ENCODE assay signal across 10 cellular contexts in the genomic region with DNA sequence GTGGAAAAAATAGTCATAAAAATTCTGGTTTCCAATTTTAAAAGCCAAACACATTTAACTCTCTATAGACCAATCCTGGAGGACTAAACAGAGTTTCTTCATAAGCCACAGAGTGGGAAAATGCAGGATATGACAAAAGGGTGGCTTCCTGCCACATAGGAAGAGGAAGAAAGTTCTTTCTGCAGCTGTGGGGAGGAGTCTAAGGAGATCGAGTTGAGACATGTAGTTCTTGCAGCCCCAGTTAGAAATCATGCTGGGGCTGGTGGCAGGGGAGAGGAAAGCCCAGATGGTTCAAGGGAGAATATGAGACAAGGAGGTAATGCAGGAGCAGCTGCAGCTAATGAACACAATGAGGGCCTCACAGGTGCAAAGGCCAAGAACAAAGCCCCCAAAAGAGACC.
DNase-seq lines count a peak whose midpoint lies in the region; ATAC-seq, FAIRE-seq and TF ChIP-seq lines count a peak whose summit lies in the region.
"Had no signal": no experiment of that assay in that cellular context is flagged by ENCODE, and none has a peak within 500 bp of the region (broad histone marks: within the 10 kb centered on the region; RNA-seq: fewer than 3 reads in every experiment).

No MANE protein-coding gene starts in this region.

- no peak overlapping the region for H4K5ac ChIP-seq in H1 (ENCODE audit: insufficient read length, low read depth, low read length)

- no peaks in the 10 kb centered on the region for H4K20me1 ChIP-seq in H1 (replicated peaks in 1 of 2; ENCODE audit: control insufficient read depth in 1 of 2, insufficient read depth in 2 of 2, low read length in 2 of 2)
- no peaks in the 10 kb centered on the region for H4K20me1 ChIP-seq in smooth muscle cell (ENCODE audit: low read depth)

- no peaks in the 10 kb centered on the region for H3K36me3 Mint-ChIP-seq in activated CD4-positive, alpha-beta memory T cell treated with anti-CD3 and anti-CD28 coated beads, Interleukin-2, amount 10 ng/mL, durations not matched to agents 7 days and 5 days (ENCODE audit: low read depth)
- H3K36me3 Mint-ChIP-seq in activated CD4-positive, alpha-beta memory T cell treated with anti-CD3 and anti-CD28 coated beads for 36 hours = no peaks in the 10 kb centered on the region

- no peak for TF ChIP-seq EP300 in H1 (IDR thresholded peaks at IDR 0.05; ENCODE audit: borderline replicate concordance in 1 of 2, low read depth in 2 of 2, low read length in 2 of 2)

- H3K27me3 ChIP-seq in H1 (replicated peaks in 1 of 4; ENCODE audit: control insufficient read depth in 3 of 4, extremely low read depth in 1 of 4, insufficient read depth in 3 of 4, low read length in 3 of 4) (no peaks in the 10 kb centered on the region), smooth muscle cell (ENCODE audit: low read depth) (no peaks in the 10 kb centered on the region)
- H3K27me3 ChIP-seq: SJCRH30 had no signal

- no peak overlapping the region for H4K91ac ChIP-seq in H1 (replicated peaks; ENCODE audit: insufficient read length, low read length)

- DNase-seq in activated CD4-positive, alpha-beta memory T cell treated with anti-CD3 and anti-CD28 coated beads, Interleukin-2, amount 10 ng/mL, durations not matched to agents 7 days and 5 days = peak; percentile 18
- no peak for DNase-seq in activated CD4-positive, alpha-beta memory T cell treated with anti-CD3 and anti-CD28 coated beads for 36 hours
- DNase-seq in NOMO-1 (lab: John Stamatoyannopoulos, UW; ENCODE audit: unreplicated experiment in 2 of 2) (peak; percentile 76 to 79), H1 (ENCODE audit: low read depth in 1 of 2, low spot score in 2 of 2) (no peak), smooth muscle cell (lab: John Stamatoyannopoulos, UW; ENCODE audit: unreplicated experiment) (no peak), ecto neural progenitor cell (ENCODE audit: low spot score) (no peak)
- DNase-seq: stimulated activated CD4-positive, alpha-beta T cell treated with anti-CD3 and anti-CD28 coated beads, Interleukin-15, amount 100 ng/mL, for 24 hours had no signal

- no peaks in the 10 kb centered on the region for H3K9me3 Mint-ChIP-seq in activated CD4-positive, alpha-beta memory T cell treated with anti-CD3 and anti-CD28 coated beads, Interleukin-2, amount 10 ng/mL, durations not matched to agents 7 days and 5 days
- no peaks in the 10 kb centered on the region for H3K9me3 Mint-ChIP-seq in activated CD4-positive, alpha-beta memory T cell treated with anti-CD3 and anti-CD28 coated beads for 36 hours

- no peak overlapping the region for H3K14ac ChIP-seq in H1 (ENCODE audit: insufficient read length)

- peaks cover 6% of the 10 kb centered on the region for H3K27me3 Mint-ChIP-seq in activated CD4-positive, alpha-beta memory T cell treated with anti-CD3 and anti-CD28 coated beads, Interleukin-2, amount 10 ng/mL, durations not matched to agents 7 days and 5 days
- H3K27me3 Mint-ChIP-seq in activated CD4-positive, alpha-beta memory T cell treated with anti-CD3 and anti-CD28 coated beads for 36 hours = no peaks in the 10 kb centered on the region

- 47% methylated on average over 1 of the region's 1 CpG; no CpG with 5 or more reads in 1 of the 2 experiments for WGBS in H1 (ENCODE audit: extremely low coverage in 1 of 2, insufficient coverage in 1 of 2, insufficient read length in 1 of 2, insufficient replicate concordance in 2 of 2, low coverage in 1 of 2, low lambda C conversion rate in 2 of 2, missing lambda C conversion rate in 1 of 2), 2 experiments
- 44% methylated on average over 1 of the region's 1 CpG for WGBS in smooth muscle cell (ENCODE audit: low lambda C conversion rate)

- H2AK5ac ChIP-seq in H1 (ENCODE audit: low read depth, low read length) = no peak overlapping the region

- no peak overlapping the region for H3K4me3 Mint-ChIP-seq in activated CD4-positive, alpha-beta memory T cell treated with anti-CD3 and anti-CD28 coated beads, Interleukin-2, amount 10 ng/mL, durations not matched to agents 7 days and 5 days
- H3K4me3 Mint-ChIP-seq in activated CD4-positive, alpha-beta memory T cell treated with anti-CD3 and anti-CD28 coated beads for 36 hours = no peak overlapping the region

- intact Hi-C loops in activated CD4-positive, alpha-beta memory T cell treated with anti-CD3 and anti-CD28 coated beads for 36 hours (cut with micrococcal nuclease) = no loop called here

- no peak for TF ChIP-seq CTCF in H1 (IDR thresholded peaks at IDR 0.05; ENCODE audit: control extremely low read depth in 1 of 3, insufficient read depth in 1 of 3, low read depth in 1 of 3, low read length in 3 of 3)
- TF ChIP-seq CTCF in smooth muscle cell (IDR thresholded peaks at IDR 0.05; ENCODE audit: borderline replicate concordance, insufficient read depth, poor library complexity, severe bottlenecking) = no peak

- ATAC-seq in GM18517 (IDR thresholded peaks at IDR 0.05; ENCODE audit: unreplicated experiment) (no peak), GM19467 (IDR thresholded peaks at IDR 0.05; ENCODE audit: unreplicated experiment) (no peak)

- CTCF ChIA-PET in activated CD4-positive, alpha-beta memory T cell treated with anti-CD3 and anti-CD28 coated beads, Interleukin-2, amount 10 ng/mL, durations not matched to agents 7 days and 5 days (lab: Charles Lee) = interaction anchor here (1.3 to 1.9 kb wide), 2 partner anchors 100 to 474 kb away, joined by 3 to 5 read pairs; no protein-coding TSS in a partner anchor
- CTCF ChIA-PET in activated CD4-positive, alpha-beta memory T cell treated with anti-CD3 and anti-CD28 coated beads for 36 hours (lab: Charles Lee) = no interaction called here
- CTCF ChIA-PET in H1 (lab: Charles Lee; ENCODE audit: partially characterized antibody) = interaction anchor here (0.6 to 1.6 kb wide), 3 partner anchors 12 to 153 kb away, joined by 3 to 4 read pairs (median 3); no protein-coding TSS in a partner anchor

- H3K9me3 ChIP-seq in H1 (ENCODE audit: insufficient read depth in 2 of 2, low read depth in 1 of 2, low read length in 1 of 2) (no peaks in the 10 kb centered on the region), smooth muscle cell (replicated peaks; ENCODE audit: low read depth) (no peaks in the 10 kb centered on the region)
- H3K9me3 ChIP-seq: SJCRH30 had no signal

- peak overlapping the region; percentile 39 for H2BK120ac ChIP-seq in H1 (replicated peaks; ENCODE audit: low read depth, low read length)

- no peaks in the 10 kb centered on the region for H3F3A ChIP-seq in smooth muscle cell (ENCODE audit: low read depth)

- H2AFZ ChIP-seq in H1 (ENCODE audit: low read length) (peak overlapping the region; percentile 5), smooth muscle cell (ENCODE audit: low read depth) (peak overlapping the region; percentile 68)

- H3K36me3 ChIP-seq in H1 (ENCODE audit: control insufficient read depth in 2 of 4, insufficient read depth in 4 of 4, low read length in 3 of 4) = no peaks in the 10 kb centered on the region
- H3K36me3 ChIP-seq in smooth muscle cell (ENCODE audit: low read depth) = no peaks in the 10 kb centered on the region
- H3K36me3 ChIP-seq: SJCRH30 had no signal

- no peak overlapping the region for H3K56ac ChIP-seq in H1 (replicated peaks; ENCODE audit: insufficient read length, low read depth, low read length)

- no peak overlapping the region for H3K4ac ChIP-seq in H1 (replicated peaks; ENCODE audit: insufficient read length, low read depth, low read length)

- H2BK5ac ChIP-seq in H1 (ENCODE audit: low read depth, low read length) = peak overlapping the region; percentile 25; the same call in 1 of the 2 replicates

- H3K23me2 ChIP-seq in H1 (ENCODE audit: low read depth, low read length) = no peaks in the 10 kb centered on the region

- H3K4me2 ChIP-seq in H1 (ENCODE audit: insufficient read depth in 1 of 2, low read depth in 2 of 2, low read length in 2 of 2) (no peak overlapping the region), smooth muscle cell (no peak overlapping the region)

- no peak for FAIRE-seq in H1 (lab: Jason Lieb, UNC)

- no peak overlapping the region for H2BK15ac ChIP-seq in H1 (ENCODE audit: low read length)

- H3K27ac ChIP-seq in H1 (ENCODE audit: low read depth, low read length) (no peak overlapping the region), smooth muscle cell (ENCODE audit: low read depth) (no peak overlapping the region)
- H3K27ac ChIP-seq: SJCRH30 had no signal

- H4K8ac ChIP-seq in H1 (ENCODE audit: extremely low read depth, insufficient read depth, low read length) = no peak overlapping the region

- POLR2A ChIA-PET in activated CD4-positive, alpha-beta memory T cell treated with anti-CD3 and anti-CD28 coated beads, Interleukin-2, amount 10 ng/mL, durations not matched to agents 7 days and 5 days (lab: Charles Lee) = interaction anchor here (0.9 kb wide), 2 partner anchors 11 to 84 kb away, joined by 3 to 4 read pairs; no protein-coding TSS in a partner anchor
- POLR2A ChIA-PET in activated CD4-positive, alpha-beta memory T cell treated with anti-CD3 and anti-CD28 coated beads for 36 hours (lab: Charles Lee) = interaction anchor here (0.6 kb wide), 1 partner anchor 577 kb away, joined by 3 read pairs; no protein-coding TSS in a partner anchor
- POLR2A ChIA-PET in H1 (lab: Charles Lee; ENCODE audit: partially characterized antibody) = no interaction called here

- 0 out of 2 replicates have a peak overlapping the region, but pooled peaks have one; percentile 3 for H2BK20ac ChIP-seq in H1 (ENCODE audit: low read length)

- H3K79me2 ChIP-seq in H1 (ENCODE audit: control insufficient read depth in 1 of 2, insufficient read depth in 2 of 2, low read length in 2 of 2) (no peaks in the 10 kb centered on the region), smooth muscle cell (ENCODE audit: low read depth) (no peaks in the 10 kb centered on the region)

- no peak for TF ChIP-seq POLR2A in H1 (IDR thresholded peaks at IDR 0.05; ENCODE audit: control extremely low read depth in 1 of 2, low read depth in 2 of 2, low read length in 2 of 2)

- no peak overlapping the region for H3K18ac ChIP-seq in H1 (ENCODE audit: extremely low read depth, low read length)

- H3K9ac ChIP-seq in H1 (replicated peaks in 1 of 4; ENCODE audit: extremely low read depth in 1 of 4, low read depth in 3 of 4, low read length in 3 of 4) (no peak overlapping the region), smooth muscle cell (ENCODE audit: low read depth) (no peak overlapping the region)

- H3K4me3 ChIP-seq in H1 (ENCODE audit: extremely low read depth in 1 of 4, insufficient read depth in 2 of 4, low read depth in 3 of 4, low read length in 4 of 4) = no peak overlapping the region
- H3K4me3 ChIP-seq in smooth muscle cell = no peak overlapping the region
- H3K4me3 ChIP-seq: SJCRH30 had no signal

- no peak overlapping the region for H3K23ac ChIP-seq in H1 (ENCODE audit: insufficient read length)

- peak overlapping the region; percentile 18 for H3K27ac Mint-ChIP-seq in activated CD4-positive, alpha-beta memory T cell treated with anti-CD3 and anti-CD28 coated beads, Interleukin-2, amount 10 ng/mL, durations not matched to agents 7 days and 5 days
- no peak overlapping the region for H3K27ac Mint-ChIP-seq in activated CD4-positive, alpha-beta memory T cell treated with anti-CD3 and anti-CD28 coated beads for 36 hours

- peaks cover 12% of the 10 kb centered on the region for H3K4me1 Mint-ChIP-seq in activated CD4-positive, alpha-beta memory T cell treated with anti-CD3 and anti-CD28 coated beads, Interleukin-2, amount 10 ng/mL, durations not matched to agents 7 days and 5 days
- peaks cover 11% of the 10 kb centered on the region for H3K4me1 Mint-ChIP-seq in activated CD4-positive, alpha-beta memory T cell treated with anti-CD3 and anti-CD28 coated beads for 36 hours (ENCODE audit: low read depth)

- H3K4me1 ChIP-seq in H1 (replicated peaks in 1 of 4; ENCODE audit: control insufficient read depth in 3 of 4, insufficient read depth in 4 of 4, low read length in 3 of 4) (peaks cover 0 to 8% (median 4%) of the 10 kb centered on the region in 4 experiments; a peak in 3 of 7 replicates), smooth muscle cell (ENCODE audit: low read depth) (peaks cover 19% of the 10 kb centered on the region)
- H3K4me1 ChIP-seq: SJCRH30 had no signal

- no peak for TF ChIP-seq RAD21 in H1 (IDR thresholded peaks at IDR 0.05 in 1 of 2, conservative IDR thresholded peaks at IDR 0.05 in 1 of 2; ENCODE audit: low read depth in 2 of 2, low read length in 2 of 2)

- H2BK12ac ChIP-seq in H1 (ENCODE audit: low read depth, low read length) = no peak overlapping the region

- no peaks in the 10 kb centered on the region for H3K79me1 ChIP-seq in H1 (ENCODE audit: low read depth, low read length)

Comparison
In these comparisons a context has a peak if more than half of its experiments do, and no peak if none do; other contexts are left out.
1. DNase-seq: peak in activated CD4-positive, alpha-beta memory T cell treated with anti-CD3 and anti-CD28 coated beads, Interleukin-2, amount 10 ng/mL, durations not matched to agents 7 days and 5 days (single experiment) and NOMO-1 (2 of 2); none in activated CD4-positive, alpha-beta memory T cell treated with anti-CD3 and anti-CD28 coated beads for 36 hours (single experiment), H1 (0 of 2), smooth muscle cell (single experiment) and ecto neural progenitor cell (single experiment).